1 cellular context compared by ENCODE assay signal in the genomic region with DNA sequence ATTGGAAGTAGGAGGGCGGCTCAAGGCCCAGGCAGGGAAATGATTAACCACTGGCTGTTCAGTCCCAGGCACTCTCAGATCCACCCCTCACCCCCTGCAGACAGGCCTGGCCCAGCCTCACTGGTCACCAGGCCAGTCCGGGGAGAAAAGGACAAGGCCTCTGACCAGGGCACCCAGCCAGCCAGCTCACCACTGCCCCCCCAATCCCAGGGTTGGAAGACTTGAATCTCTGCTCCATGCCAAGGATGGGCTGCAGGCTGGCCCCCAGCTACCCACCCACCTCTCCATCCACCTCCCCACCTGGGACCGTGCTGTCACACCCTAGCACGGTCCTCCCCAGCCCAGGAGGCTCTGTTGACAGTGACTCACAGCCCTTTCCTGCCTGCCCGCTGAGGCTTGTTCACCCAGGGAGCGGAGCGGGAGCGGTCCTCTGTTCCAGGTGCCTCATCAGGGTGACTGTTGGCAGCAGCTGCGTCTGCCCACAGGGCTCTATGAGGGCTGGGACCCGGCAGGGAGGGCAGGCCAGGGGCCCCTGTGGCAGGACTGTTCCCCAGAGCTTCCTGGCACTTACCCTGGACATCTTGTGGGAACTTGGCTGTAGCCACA.
TF ChIP-seq lines count a peak whose summit lies in the region.

No MANE protein-coding gene starts in this region.

TF ChIP-seq in HepG2, 621 proteins besides CTCF, POLR2A, EP300 and RAD21 (continued from another document and continues in another):
- TF ChIP-seq, protein P1, sequence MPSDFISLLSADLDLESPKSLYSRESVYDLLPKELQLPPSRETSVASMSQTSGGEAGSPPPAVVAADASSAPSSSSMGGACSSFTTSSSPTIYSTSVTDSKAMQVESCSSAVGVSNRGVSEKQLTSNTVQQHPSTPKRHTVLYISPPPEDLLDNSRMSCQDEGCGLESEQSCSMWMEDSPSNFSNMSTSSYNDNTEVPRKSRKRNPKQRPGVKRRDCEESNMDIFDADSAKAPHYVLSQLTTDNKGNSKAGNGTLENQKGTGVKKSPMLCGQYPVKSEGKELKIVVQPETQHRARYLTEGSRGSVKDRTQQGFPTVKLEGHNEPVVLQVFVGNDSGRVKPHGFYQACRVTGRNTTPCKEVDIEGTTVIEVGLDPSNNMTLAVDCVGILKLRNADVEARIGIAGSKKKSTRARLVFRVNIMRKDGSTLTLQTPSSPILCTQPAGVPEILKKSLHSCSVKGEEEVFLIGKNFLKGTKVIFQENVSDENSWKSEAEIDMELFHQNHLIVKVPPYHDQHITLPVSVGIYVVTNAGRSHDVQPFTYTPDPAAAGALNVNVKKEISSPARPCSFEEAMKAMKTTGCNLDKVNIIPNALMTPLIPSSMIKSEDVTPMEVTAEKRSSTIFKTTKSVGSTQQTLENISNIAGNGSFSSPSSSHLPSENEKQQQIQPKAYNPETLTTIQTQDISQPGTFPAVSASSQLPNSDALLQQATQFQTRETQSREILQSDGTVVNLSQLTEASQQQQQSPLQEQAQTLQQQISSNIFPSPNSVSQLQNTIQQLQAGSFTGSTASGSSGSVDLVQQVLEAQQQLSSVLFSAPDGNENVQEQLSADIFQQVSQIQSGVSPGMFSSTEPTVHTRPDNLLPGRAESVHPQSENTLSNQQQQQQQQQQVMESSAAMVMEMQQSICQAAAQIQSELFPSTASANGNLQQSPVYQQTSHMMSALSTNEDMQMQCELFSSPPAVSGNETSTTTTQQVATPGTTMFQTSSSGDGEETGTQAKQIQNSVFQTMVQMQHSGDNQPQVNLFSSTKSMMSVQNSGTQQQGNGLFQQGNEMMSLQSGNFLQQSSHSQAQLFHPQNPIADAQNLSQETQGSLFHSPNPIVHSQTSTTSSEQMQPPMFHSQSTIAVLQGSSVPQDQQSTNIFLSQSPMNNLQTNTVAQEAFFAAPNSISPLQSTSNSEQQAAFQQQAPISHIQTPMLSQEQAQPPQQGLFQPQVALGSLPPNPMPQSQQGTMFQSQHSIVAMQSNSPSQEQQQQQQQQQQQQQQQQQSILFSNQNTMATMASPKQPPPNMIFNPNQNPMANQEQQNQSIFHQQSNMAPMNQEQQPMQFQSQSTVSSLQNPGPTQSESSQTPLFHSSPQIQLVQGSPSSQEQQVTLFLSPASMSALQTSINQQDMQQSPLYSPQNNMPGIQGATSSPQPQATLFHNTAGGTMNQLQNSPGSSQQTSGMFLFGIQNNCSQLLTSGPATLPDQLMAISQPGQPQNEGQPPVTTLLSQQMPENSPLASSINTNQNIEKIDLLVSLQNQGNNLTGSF (CRISPR knock-in tag; IDR thresholded peaks at IDR 0.05) = no peak
- TF ChIP-seq PAX8 (CRISPR knock-in tag; IDR thresholded peaks at IDR 0.05; ENCODE audit: borderline replicate concordance) (no peak), MTF1 (CRISPR knock-in tag; IDR thresholded peaks at IDR 0.05) (no peak), SKI (IDR thresholded peaks at IDR 0.05; ENCODE audit: partially characterized antibody) (peak; percentile 67), ZNF589 (CRISPR knock-in tag; conservative IDR thresholded peaks at IDR 0.05) (no peak), PPARG (CRISPR knock-in tag; conservative IDR thresholded peaks at IDR 0.05) (peak; percentile 19; the same call in 1 of the 2 replicates), NRL (CRISPR knock-in tag; IDR thresholded peaks at IDR 0.05; ENCODE audit: borderline replicate concordance) (peak; percentile 76; the same call in 1 of the 2 replicates), RBFOX2 (IDR thresholded peaks at IDR 0.05; ENCODE audit: low read depth, low read length) (peak; percentile 48; the same call in 1 of the 2 replicates), ZNF747 (CRISPR knock-in tag; IDR thresholded peaks at IDR 0.05; ENCODE audit: borderline replicate concordance) (0 out of 2 replicates have a peak, but pooled peaks have one; percentile 80), RBM39 (IDR thresholded peaks at IDR 0.05; ENCODE audit: low read depth, low read length, poor library complexity, severe bottlenecking) (peak; percentile 71), HHEX (CRISPR knock-in tag; IDR thresholded peaks at IDR 0.05) (no peak), ZNF18 (CRISPR knock-in tag; IDR thresholded peaks at IDR 0.05; ENCODE audit: insufficient replicate concordance) (peak; percentile 14), ZNF326 (CRISPR knock-in tag; IDR thresholded peaks at IDR 0.05; ENCODE audit: borderline replicate concordance) (no peak), PHB2 (IDR thresholded peaks at IDR 0.05; ENCODE audit: partially characterized antibody) (no peak), SOX6 (IDR thresholded peaks at IDR 0.05) (no peak), SOX6 (CRISPR knock-in tag; IDR thresholded peaks at IDR 0.05) (peak; percentile 58; the same call in 1 of the 2 replicates), TIGD3 (CRISPR knock-in tag; IDR thresholded peaks at IDR 0.05; ENCODE audit: borderline replicate concordance) (0 out of 2 replicates have a peak, but pooled peaks have one; percentile 10), KAT2B (IDR thresholded peaks at IDR 0.05; ENCODE audit: borderline replicate concordance, low read depth, low read length) (no peak), ZHX1 (CRISPR knock-in tag; IDR thresholded peaks at IDR 0.05; ENCODE audit: low read depth) (0 out of 2 replicates have a peak, but pooled peaks have one; percentile 35), MED1 (CRISPR knock-in tag; IDR thresholded peaks at IDR 0.05) (peak; percentile 36; the same call in 1 of the 2 replicates), RARA (CRISPR knock-in tag; IDR thresholded peaks at IDR 0.05) (peak; percentile 47), ZNF275 (CRISPR knock-in tag; IDR thresholded peaks at IDR 0.05; ENCODE audit: borderline replicate concordance) (0 out of 2 replicates have a peak, but pooled peaks have one; percentile 20), MXI1 (IDR thresholded peaks at IDR 0.05; ENCODE audit: borderline replicate concordance, low read depth, low read length) (peak; percentile 58; the same call in 1 of the 3 replicates), ZFY (CRISPR knock-in tag; IDR thresholded peaks at IDR 0.05) (peak; percentile 90), HNF1A (IDR thresholded peaks at IDR 0.05; ENCODE audit: low read depth) (peak; percentile 88), HNF1A (CRISPR knock-in tag; IDR thresholded peaks at IDR 0.05; ENCODE audit: borderline replicate concordance) (peak; percentile 95), ZMYM4 (CRISPR knock-in tag; IDR thresholded peaks at IDR 0.05) (peak; percentile 65)
- TF ChIP-seq, protein P2, sequence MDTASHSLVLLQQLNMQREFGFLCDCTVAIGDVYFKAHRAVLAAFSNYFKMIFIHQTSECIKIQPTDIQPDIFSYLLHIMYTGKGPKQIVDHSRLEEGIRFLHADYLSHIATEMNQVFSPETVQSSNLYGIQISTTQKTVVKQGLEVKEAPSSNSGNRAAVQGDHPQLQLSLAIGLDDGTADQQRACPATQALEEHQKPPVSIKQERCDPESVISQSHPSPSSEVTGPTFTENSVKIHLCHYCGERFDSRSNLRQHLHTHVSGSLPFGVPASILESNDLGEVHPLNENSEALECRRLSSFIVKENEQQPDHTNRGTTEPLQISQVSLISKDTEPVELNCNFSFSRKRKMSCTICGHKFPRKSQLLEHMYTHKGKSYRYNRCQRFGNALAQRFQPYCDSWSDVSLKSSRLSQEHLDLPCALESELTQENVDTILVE (CRISPR knock-in tag; IDR thresholded peaks at IDR 0.05) = no peak
- TF ChIP-seq, protein P3, sequence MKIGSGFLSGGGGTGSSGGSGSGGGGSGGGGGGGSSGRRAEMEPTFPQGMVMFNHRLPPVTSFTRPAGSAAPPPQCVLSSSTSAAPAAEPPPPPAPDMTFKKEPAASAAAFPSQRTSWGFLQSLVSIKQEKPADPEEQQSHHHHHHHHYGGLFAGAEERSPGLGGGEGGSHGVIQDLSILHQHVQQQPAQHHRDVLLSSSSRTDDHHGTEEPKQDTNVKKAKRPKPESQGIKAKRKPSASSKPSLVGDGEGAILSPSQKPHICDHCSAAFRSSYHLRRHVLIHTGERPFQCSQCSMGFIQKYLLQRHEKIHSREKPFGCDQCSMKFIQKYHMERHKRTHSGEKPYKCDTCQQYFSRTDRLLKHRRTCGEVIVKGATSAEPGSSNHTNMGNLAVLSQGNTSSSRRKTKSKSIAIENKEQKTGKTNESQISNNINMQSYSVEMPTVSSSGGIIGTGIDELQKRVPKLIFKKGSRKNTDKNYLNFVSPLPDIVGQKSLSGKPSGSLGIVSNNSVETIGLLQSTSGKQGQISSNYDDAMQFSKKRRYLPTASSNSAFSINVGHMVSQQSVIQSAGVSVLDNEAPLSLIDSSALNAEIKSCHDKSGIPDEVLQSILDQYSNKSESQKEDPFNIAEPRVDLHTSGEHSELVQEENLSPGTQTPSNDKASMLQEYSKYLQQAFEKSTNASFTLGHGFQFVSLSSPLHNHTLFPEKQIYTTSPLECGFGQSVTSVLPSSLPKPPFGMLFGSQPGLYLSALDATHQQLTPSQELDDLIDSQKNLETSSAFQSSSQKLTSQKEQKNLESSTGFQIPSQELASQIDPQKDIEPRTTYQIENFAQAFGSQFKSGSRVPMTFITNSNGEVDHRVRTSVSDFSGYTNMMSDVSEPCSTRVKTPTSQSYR (CRISPR knock-in tag; IDR thresholded peaks at IDR 0.05; ENCODE audit: borderline replicate concordance) = peak; percentile 65; the same call in 1 of the 2 replicates
- TF ChIP-seq, protein P4, sequence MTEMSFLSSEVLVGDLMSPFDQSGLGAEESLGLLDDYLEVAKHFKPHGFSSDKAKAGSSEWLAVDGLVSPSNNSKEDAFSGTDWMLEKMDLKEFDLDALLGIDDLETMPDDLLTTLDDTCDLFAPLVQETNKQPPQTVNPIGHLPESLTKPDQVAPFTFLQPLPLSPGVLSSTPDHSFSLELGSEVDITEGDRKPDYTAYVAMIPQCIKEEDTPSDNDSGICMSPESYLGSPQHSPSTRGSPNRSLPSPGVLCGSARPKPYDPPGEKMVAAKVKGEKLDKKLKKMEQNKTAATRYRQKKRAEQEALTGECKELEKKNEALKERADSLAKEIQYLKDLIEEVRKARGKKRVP (CRISPR knock-in tag; IDR thresholded peaks at IDR 0.05) = no peak
